8 cellular contexts compared by ENCODE assay signal in genomic region chr1:25245809-25246599, GRCh38. TPM values are rescaled to one million over a fixed set of nuclear protein-coding genes. Genes with fewer than 3 reads are reported as not detected.
DNase-seq lines count a peak whose midpoint lies in the region; ATAC-seq and TF ChIP-seq lines count a peak whose summit lies in the region.

No MANE protein-coding gene starts in this region.

- no peaks in the 10 kb centered on the region for H3K9me3 Mint-ChIP-seq in activated T-cell treated with anti-CD3 and anti-CD28 coated beads, Interleukin-2, amount 50 U/mL, for 4 hours
- no peaks in the 10 kb centered on the region for H3K9me3 Mint-ChIP-seq in endodermal cell

- POLR2A ChIA-PET in PC-9 (lab: Charles Lee; ENCODE audit: unreplicated experiment), result no interaction called here

- peak overlapping the region; percentile 95 for H3K4me3 Mint-ChIP-seq in activated T-cell treated with anti-CD3 and anti-CD28 coated beads, Interleukin-2, amount 50 U/mL, for 4 hours
- peak overlapping the region; percentile 96 for H3K4me3 Mint-ChIP-seq in endodermal cell

- H3F3A ChIP-seq in PC-9 (ENCODE audit: insufficient read depth, low read depth), result peaks cover 20% of the 10 kb centered on the region

- peak overlapping the region; percentile 92 for H3K9ac ChIP-seq in endodermal cell (ENCODE audit: extremely low read depth, low read length, poor library complexity, severe bottlenecking)

- DNase-seq in activated T-cell treated with anti-CD3 and anti-CD28 coated beads, Interleukin-2, amount 50 U/mL, for 4 hours, result no peak
- DNase-seq in activated T-cell treated with anti-CD3 and anti-CD28 coated beads for 4 hours (no peak), PC-9 (peak in 1 of 2 experiments; percentile 40), endodermal cell (no peak), myocyte (ENCODE audit: low read depth) (peak; percentile 16), ecto neural progenitor cell (ENCODE audit: low spot score) (no peak), T1000 (lab: John Stamatoyannopoulos, UW) (no peak)
- DNase-seq in central memory CD4-positive, alpha-beta T cell, result no peak

- H3K27me3 Mint-ChIP-seq in activated T-cell treated with anti-CD3 and anti-CD28 coated beads, Interleukin-2, amount 50 U/mL, for 4 hours (ENCODE audit: low read depth), result no peaks in the 10 kb centered on the region
- no peaks in the 10 kb centered on the region for H3K27me3 Mint-ChIP-seq in endodermal cell (ENCODE audit: insufficient read depth)

- peak overlapping the region; percentile 85; the same call in 1 of the 2 replicates for H2AFZ ChIP-seq in PC-9

- H3K27me3 ChIP-seq in PC-9 (ENCODE audit: insufficient read depth, low read depth) (no peaks in the 10 kb centered on the region), endodermal cell (ENCODE audit: control insufficient read depth, insufficient read depth, low read length, poor library complexity, severe bottlenecking) (no peaks in the 10 kb centered on the region)

- peaks cover 30% of the 10 kb centered on the region for H3K79me2 ChIP-seq in PC-9 (ENCODE audit: low read depth)

- peak in 1 of 2 donors; percentile 2 for ATAC-seq in activated T-cell treated with anti-CD3 and anti-CD28 coated beads, Interleukin-2, amount 50 U/mL, for 4 hours

- BruUV-seq in PC-9 (replicated peaks; lab: Mats Ljungman, UMichigan), result no TSS peak

- no peak for TF ChIP-seq CTCF in PC-9 (conservative IDR thresholded peaks at IDR 0.05)
- TF ChIP-seq CTCF in endodermal cell (conservative IDR thresholded peaks at IDR 0.05), result no peak

- intact Hi-C loops in PC-9 (cut with micrococcal nuclease; ENCODE audit: unreplicated experiment), result loop anchor here (5.0 to 10.0 kb wide), 2 partner anchors 106 to 569 kb away; partner anchors contain the start of gene MTFR1L

- H4K20me1 ChIP-seq in PC-9 (ENCODE audit: insufficient read depth), result peaks cover 28% of the 10 kb centered on the region

- H3K36me3 Mint-ChIP-seq in activated T-cell treated with anti-CD3 and anti-CD28 coated beads, Interleukin-2, amount 50 U/mL, for 4 hours (ENCODE audit: insufficient read depth), result peaks cover 32% of the 10 kb centered on the region
- H3K36me3 Mint-ChIP-seq in endodermal cell (ENCODE audit: low read depth), result peaks cover 45% of the 10 kb centered on the region

- H3K4me3 ChIP-seq in PC-9, result peak overlapping the region; percentile 73
- H3K4me3 ChIP-seq in endodermal cell (ENCODE audit: low read length), result peak overlapping the region; percentile 100

- WGBS in endodermal cell (ENCODE audit: insufficient coverage in 1 of 2, insufficient read length in 1 of 2), 2 experiments, result 28 to 34% methylated on average over 22 to 30 of the region's 30 CpGs

- H3K9me3 ChIP-seq in PC-9 (ENCODE audit: insufficient read depth, low read depth) (no peaks in the 10 kb centered on the region), endodermal cell (ENCODE audit: control insufficient read depth, low read length) (no peaks in the 10 kb centered on the region)

- H3K4me1 ChIP-seq in PC-9 (replicated peaks; ENCODE audit: insufficient read depth) (peaks cover 13% of the 10 kb centered on the region), endodermal cell (ENCODE audit: control insufficient read depth, insufficient read depth, low read length) (peaks cover 4% of the 10 kb centered on the region)

- peaks cover 50% of the 10 kb centered on the region for H3K4me1 Mint-ChIP-seq in activated T-cell treated with anti-CD3 and anti-CD28 coated beads, Interleukin-2, amount 50 U/mL, for 4 hours (ENCODE audit: low read depth)
- H3K4me1 Mint-ChIP-seq in endodermal cell, result peaks cover 24% of the 10 kb centered on the region

- H3K4me2 ChIP-seq in PC-9, result peak overlapping the region; percentile 89

- H3K36me3 ChIP-seq in PC-9 (ENCODE audit: low read depth), result peaks cover 28% of the 10 kb centered on the region
- H3K36me3 ChIP-seq in endodermal cell (ENCODE audit: control insufficient read depth, insufficient read depth, low read length), result peaks cover 54% of the 10 kb centered on the region

- peak overlapping the region; percentile 98 for H3K27ac Mint-ChIP-seq in endodermal cell

- H3K27ac ChIP-seq in PC-9 (peak overlapping the region; percentile 85), endodermal cell (ENCODE audit: low read depth, low read length) (no peak overlapping the region)

- no peaks in the 10 kb centered on the region for H3K9me2 ChIP-seq in PC-9 (ENCODE audit: insufficient read depth)

- CTCF ChIA-PET in PC-9 (lab: Charles Lee), result no interaction called here

RNA-seq across cellular contexts. Expression of gene RSRP1, which starts 1.2 kb away (rescaled TPM):
- total RNA-seq in activated T-cell treated with anti-CD3 and anti-CD28 coated beads, Interleukin-2, amount 50 U/mL, for 4 hours, result 10 to 100 TPM; 47.0 to 61.7 (median 53.4) TPM
- total RNA-seq in PC-9 (2021), result 113 and 163 TPM in 2 replicates
- 10 to 100 TPM; 90.3 to 92.5 TPM for total RNA-seq in endodermal cell
- polyA plus RNA-seq in endodermal cell (2013, experiment 1 of 2), result 70.9 TPM
- 67.3 TPM for polyA plus RNA-seq in endodermal cell (2013, experiment 2 of 2)
- total RNA-seq in myocyte, result 83.7 and 87.6 TPM in 2 replicates
- polyA plus RNA-seq in myocyte (2012), result 42.5 TPM

RNA-seq across cellular contexts. Expression of gene SYF2, which starts 13.7 kb away (rescaled TPM):
- 10 to 100 TPM; 46.7 to 54.9 (median 52.2) TPM for total RNA-seq in activated T-cell treated with anti-CD3 and anti-CD28 coated beads, Interleukin-2, amount 50 U/mL, for 4 hours
- total RNA-seq in PC-9 (2021) (48.1 and 55.0 TPM in 2 replicates), endodermal cell (10 to 100 TPM; 36.4 to 38.0 TPM), myocyte (38.5 and 56.1 TPM in 2 replicates)
- 51.9 TPM for polyA plus RNA-seq in endodermal cell (2013, experiment 1 of 2)
- 53.0 TPM for polyA plus RNA-seq in endodermal cell (2013, experiment 2 of 2)
- 31.1 TPM for polyA plus RNA-seq in myocyte (2012)

RNA-seq across cellular contexts. Expression of gene RHD, which starts 26.3 kb away (rescaled TPM):
- total RNA-seq in activated T-cell treated with anti-CD3 and anti-CD28 coated beads, Interleukin-2, amount 50 U/mL, for 4 hours, result not detected
- total RNA-seq in PC-9 (2021), result not detected in 2 replicates
- total RNA-seq in endodermal cell, result not detected
- polyA plus RNA-seq in endodermal cell (2013, experiment 1 of 2), result not detected
- not detected for polyA plus RNA-seq in endodermal cell (2013, experiment 2 of 2)
- total RNA-seq in myocyte, result not detected in 2 replicates
- polyA plus RNA-seq in myocyte (2012), result not detected
